ENCODE assay signal across 8 cellular contexts in genomic region chr9:107548298-107549142, GRCh38. TPM values are rescaled to one million over a fixed set of nuclear protein-coding genes. Genes with fewer than 3 reads are reported as not detected.
DNase-seq lines count a peak whose midpoint lies in the region; ATAC-seq and TF ChIP-seq lines count a peak whose summit lies in the region.

No MANE protein-coding gene starts in this region.

- H3K79me2 ChIP-seq in GM23248 (ENCODE audit: insufficient read depth) = no peaks in the 10 kb centered on the region

- H3K36me3 ChIP-seq in GM23248 (ENCODE audit: low read depth) (no peaks in the 10 kb centered on the region), SJSA1 (no peaks in the 10 kb centered on the region)

- peaks cover 11% of the 10 kb centered on the region; the same call in 1 of the 2 replicates for H3F3A ChIP-seq in GM23248 (ENCODE audit: insufficient read depth)

- peak; percentile 97 for DNase-seq in GM23248
- peak in 1 of 2 experiments; percentile 55 for DNase-seq in SJSA1 (ENCODE audit: low read depth in 1 of 2, low spot score in 2 of 2)
- DNase-seq in foreskin keratinocyte = peak; percentile 66 to 83
- DNase-seq in SK-N-DZ (ENCODE audit: low spot score) = no peak
- DNase-seq in middle frontal gyrus (ENCODE audit: extremely low spot score, low spot score) = no peak
- no peak for DNase-seq in NCI-H1105 treated with DMSO at 0.1 percent for 48 hours (lab: John Stamatoyannopoulos, UW)

- no peaks in the 10 kb centered on the region for H3K9me3 ChIP-seq in GM23248 (ENCODE audit: low read depth)
- no peaks in the 10 kb centered on the region for H3K9me3 ChIP-seq in SJSA1 (replicated peaks)

- H3K27ac ChIP-seq in GM23248 (peak overlapping the region; percentile 84), SJSA1 (peak overlapping the region; percentile 89), foreskin keratinocyte (no peak overlapping the region), skin epidermis (peak overlapping the region in 14 of 21 experiments; percentile 18 to 81 (median 50))

- H3K9me2 ChIP-seq in GM23248 (ENCODE audit: insufficient read depth) = no peaks in the 10 kb centered on the region

- H3K4me2 ChIP-seq in GM23248 (ENCODE audit: unreplicated experiment) = peak overlapping the region; percentile 96

- H3K27me3 ChIP-seq in GM23248 (replicated peaks; ENCODE audit: insufficient read depth) = no peaks in the 10 kb centered on the region
- H3K27me3 ChIP-seq in SJSA1 (replicated peaks) = no peaks in the 10 kb centered on the region
- H3K27me3 ChIP-seq in foreskin keratinocyte = no peaks in the 10 kb centered on the region

- peak overlapping the region; percentile 85 for H2AFZ ChIP-seq in GM23248

- ATAC-seq in foreskin keratinocyte = peak; percentile 94
- no peak for ATAC-seq in HG02885 (IDR thresholded peaks at IDR 0.05; ENCODE audit: poor library complexity, unreplicated experiment)

- H3K9ac ChIP-seq in GM23248 = peak overlapping the region; percentile 59

- no peak for TF ChIP-seq CTCF in foreskin keratinocyte (conservative IDR thresholded peaks at IDR 0.05)

- H4K20me1 ChIP-seq in GM23248 (ENCODE audit: insufficient read depth) = no peaks in the 10 kb centered on the region

- 17 to 22% methylated on average over 10 of the region's 10 CpGs for WGBS in GM23248 (ENCODE audit: low coverage in 1 of 2, low lambda C conversion rate in 2 of 2, missing lambda C conversion rate in 2 of 2), 2 experiments

- H3K4me3 ChIP-seq in GM23248 (peak overlapping the region; percentile 60), SJSA1 (peak overlapping the region; percentile 16; the same call in 1 of the 2 replicates), skin epidermis (peak overlapping the region in 1 of 7 experiments; percentile 20)

- in situ Hi-C loops in GM23248 (cut with MboI) = no loop called here

- H3K4me1 ChIP-seq in GM23248 (ENCODE audit: insufficient read depth) = peaks cover 19% of the 10 kb centered on the region
- H3K4me1 ChIP-seq in SJSA1 (replicated peaks) = peaks cover 14% of the 10 kb centered on the region
- H3K4me1 ChIP-seq in foreskin keratinocyte = peaks cover 11% of the 10 kb centered on the region

RNA-seq across cellular contexts. Expression of gene KLF4, which starts 59.0 kb away (rescaled TPM):
- total RNA-seq in GM23248 (2014; rRNA removed; shearing (Covaris generic)) = 28.7 and 38.6 TPM in 2 replicates
- 14.6 and 17.0 TPM in 2 replicates for polyA plus RNA-seq in GM23248 (2016; fragmentation: Nextera tagmentation; extraction: Ambion mirVana)
- total RNA-seq in SJSA1 (2014; rRNA removed; shearing (Covaris generic)) = 1.00 and 1.5 TPM in 2 replicates
- 16.0 and 17.6 TPM in 2 replicates for total RNA-seq in foreskin keratinocyte
- polyA plus RNA-seq in foreskin keratinocyte = 12.0 and 12.6 TPM in 2 replicates
- not detected in 2 replicates for polyA plus RNA-seq in SK-N-DZ (2014; cell fraction: cytosol; rRNA removed)
- polyA plus RNA-seq in SK-N-DZ (2014; cell fraction: nucleus; rRNA removed) = 0.23 TPM in 1 of 2 replicates, not detected in the other

Comparison
In these comparisons a context has a peak if more than half of its experiments do, and no peak if none do; other contexts are left out.
1. DNase-seq: peak in GM23248 (single experiment) and foreskin keratinocyte (2 of 2); none in SK-N-DZ (single experiment), middle frontal gyrus (single experiment) and NCI-H1105 treated with DMSO at 0.1 percent for 48 hours (single experiment).